Comparison of ENCODE assay signal across 15 cellular contexts in the genomic region with DNA sequence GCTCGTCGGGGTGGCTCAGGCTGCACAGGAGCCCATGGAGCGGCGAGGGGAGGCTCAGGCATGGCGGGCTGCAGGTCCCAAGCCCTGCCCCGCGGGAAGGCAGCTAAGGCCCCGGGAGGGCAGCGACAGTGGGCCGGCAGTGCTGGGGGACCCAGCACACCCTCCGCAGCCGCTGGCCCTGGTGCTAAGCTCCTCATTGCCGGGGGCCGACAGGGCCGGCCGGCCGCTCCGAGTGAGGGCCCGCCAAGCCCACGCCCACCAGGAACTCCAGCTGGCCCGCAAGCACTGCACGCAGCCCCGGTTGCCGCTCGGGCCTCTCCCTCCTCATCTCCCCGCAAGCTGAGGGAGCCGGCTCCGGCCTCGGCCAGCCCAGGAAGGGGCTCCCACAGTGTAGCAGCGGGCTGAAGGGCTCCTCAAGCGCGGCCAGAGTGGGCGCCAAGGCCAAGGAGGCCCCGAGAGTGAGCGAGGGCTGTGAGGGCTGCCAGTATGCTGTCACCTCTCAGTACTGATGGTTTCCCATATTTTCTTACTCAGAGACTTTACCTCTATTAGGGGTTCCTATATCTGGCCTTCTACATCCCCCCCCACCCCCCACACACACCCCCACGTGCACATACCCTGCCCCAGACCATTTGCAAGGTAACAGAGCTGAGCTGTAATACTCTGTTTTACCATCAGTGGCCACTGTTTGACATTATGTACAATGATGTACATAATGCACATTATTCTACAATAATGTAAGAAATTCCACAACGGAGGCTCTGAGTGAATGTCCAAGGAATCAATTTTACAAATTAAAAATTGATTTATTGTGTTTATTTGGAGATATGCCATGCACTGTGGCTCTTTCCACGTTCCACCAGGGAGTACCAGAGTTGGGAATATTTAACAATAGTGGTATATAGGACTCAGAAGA. TPM values are rescaled to one million over a fixed set of nuclear protein-coding genes. Genes with fewer than 3 reads are reported as not detected.
DNase-seq lines count a peak whose midpoint lies in the region; ATAC-seq, FAIRE-seq and TF ChIP-seq lines count a peak whose summit lies in the region.
"Had no signal": no experiment of that assay in that cellular context is flagged by ENCODE, and none has a peak within 500 bp of the region (broad histone marks: within the 10 kb centered on the region; RNA-seq: fewer than 3 reads in every experiment).

No MANE protein-coding gene starts in this region.

- 91% methylated on average over 38 of the region's 38 CpGs for WGBS in liver

- in situ Hi-C loops in GM13976 (cut with MboI; ENCODE audit: low sequenced_read_pairs, unreplicated experiment) = no loop called here

- DNase-seq in GM13976 (ENCODE audit: low spot score) (peak; percentile 26), KG1 (lab: John Stamatoyannopoulos, UW) (no peak), urothelium cell line (ENCODE audit: low spot score) (no peak), putamen (ENCODE audit: low spot score) (no peak)
- DNase-seq: activated CD4-positive, alpha-beta T cell treated with anti-CD3 and anti-CD28 coated beads, Interleukin-2, amount 10 ng/mL, durations not matched to agents 24 days and 14 days; NCI-H69; retina had no signal

- H3K36me3 ChIP-seq in liver (ENCODE audit: control insufficient read depth in 4 of 4, insufficient read depth in 3 of 4, low read depth in 1 of 4, low read length in 3 of 4) = no peaks in the 10 kb centered on the region

- H3K27ac ChIP-seq in C4-2B (no peak overlapping the region), liver (ENCODE audit: low read depth in 1 of 2, low read length in 2 of 2) (no peak overlapping the region)

- H3K9ac ChIP-seq in liver (ENCODE audit: low read depth in 1 of 2, low read length in 2 of 2) = no peak overlapping the region

- no peak for TF ChIP-seq RAD21 in liver (IDR thresholded peaks at IDR 0.05)

- no peak for ATAC-seq in HG03565 (IDR thresholded peaks at IDR 0.05; ENCODE audit: unreplicated experiment)
- ATAC-seq: activated T-helper 17 cell treated with anti-CD3 and anti-CD28 coated beads, Interleukin-2, amount 50 U/mL, for 72 hours; mucosa of descending colon had no signal

- H3K27me3 ChIP-seq in liver (ENCODE audit: control insufficient read depth in 4 of 4, insufficient read depth in 4 of 4, low read length in 3 of 4) = peaks cover 0 to 5% (median 0%) of the 10 kb centered on the region in 4 donors

- H3K4me1 ChIP-seq in liver (ENCODE audit: control insufficient read depth in 4 of 4, insufficient read depth in 4 of 4, low read length in 3 of 4) = peaks cover 6 to 17% (median 11%) of the 10 kb centered on the region in 4 donors

- no peak for FAIRE-seq in urothelium cell line (lab: Jason Lieb, UNC)
- FAIRE-seq: endothelial cell of umbilical vein, GM18507 had no signal

- no peaks in the 10 kb centered on the region for H3K9me3 ChIP-seq in liver (ENCODE audit: control insufficient read depth in 4 of 4, low read length in 3 of 4)
- H3K9me3 ChIP-seq: mucosa of descending colon had no signal

- H3K4me3 ChIP-seq in WI38 (ENCODE audit: low read depth, low read length) = no peak overlapping the region
- H3K4me3 ChIP-seq in liver (ENCODE audit: low read depth in 1 of 3, low read length in 3 of 3) = no peak overlapping the region
- H3K4me3 ChIP-seq: mucosa of descending colon had no signal

- TF ChIP-seq CTCF in C4-2B (conservative IDR thresholded peaks at IDR 0.05) (peak; percentile 50), GM13976 (IDR thresholded peaks at IDR 0.05; ENCODE audit: borderline replicate concordance, control extremely low read depth, extremely low read depth, insufficient read depth, missing control alignments) (no peak), WI38 (IDR thresholded peaks at IDR 0.05; ENCODE audit: low read depth, low read length) (peak; percentile 44; the same call in 1 of the 2 replicates), liver (IDR thresholded peaks at IDR 0.05; ENCODE audit: low read depth, low read length, missing input control) (peak; percentile 33)

TF ChIP-seq in liver, 16 proteins besides CTCF, POLR2A, EP300 and RAD21:
- TF ChIP-seq SP1 (IDR thresholded peaks at IDR 0.05) (no peak), NR2F2 (IDR thresholded peaks at IDR 0.05) (no peak), FOXA2 (IDR thresholded peaks at IDR 0.05) (no peak), RXRA (IDR thresholded peaks at IDR 0.05) (no peak), TAF1 (conservative IDR thresholded peaks at IDR 0.05) (no peak), FOXA1 (IDR thresholded peaks at IDR 0.05) (no peak), EGR1 (IDR thresholded peaks at IDR 0.05; ENCODE audit: low read depth in 2 of 2) (no peak), HNF4G (IDR thresholded peaks at IDR 0.05) (no peak), YY1 (IDR thresholded peaks at IDR 0.05) (no peak), GABPA (IDR thresholded peaks at IDR 0.05 in 1 of 2, conservative IDR thresholded peaks at IDR 0.05 in 1 of 2) (no peak), JUND (IDR thresholded peaks at IDR 0.05) (no peak), HNF4A (conservative IDR thresholded peaks at IDR 0.05) (no peak)
- TF ChIP-seq, protein P1, sequence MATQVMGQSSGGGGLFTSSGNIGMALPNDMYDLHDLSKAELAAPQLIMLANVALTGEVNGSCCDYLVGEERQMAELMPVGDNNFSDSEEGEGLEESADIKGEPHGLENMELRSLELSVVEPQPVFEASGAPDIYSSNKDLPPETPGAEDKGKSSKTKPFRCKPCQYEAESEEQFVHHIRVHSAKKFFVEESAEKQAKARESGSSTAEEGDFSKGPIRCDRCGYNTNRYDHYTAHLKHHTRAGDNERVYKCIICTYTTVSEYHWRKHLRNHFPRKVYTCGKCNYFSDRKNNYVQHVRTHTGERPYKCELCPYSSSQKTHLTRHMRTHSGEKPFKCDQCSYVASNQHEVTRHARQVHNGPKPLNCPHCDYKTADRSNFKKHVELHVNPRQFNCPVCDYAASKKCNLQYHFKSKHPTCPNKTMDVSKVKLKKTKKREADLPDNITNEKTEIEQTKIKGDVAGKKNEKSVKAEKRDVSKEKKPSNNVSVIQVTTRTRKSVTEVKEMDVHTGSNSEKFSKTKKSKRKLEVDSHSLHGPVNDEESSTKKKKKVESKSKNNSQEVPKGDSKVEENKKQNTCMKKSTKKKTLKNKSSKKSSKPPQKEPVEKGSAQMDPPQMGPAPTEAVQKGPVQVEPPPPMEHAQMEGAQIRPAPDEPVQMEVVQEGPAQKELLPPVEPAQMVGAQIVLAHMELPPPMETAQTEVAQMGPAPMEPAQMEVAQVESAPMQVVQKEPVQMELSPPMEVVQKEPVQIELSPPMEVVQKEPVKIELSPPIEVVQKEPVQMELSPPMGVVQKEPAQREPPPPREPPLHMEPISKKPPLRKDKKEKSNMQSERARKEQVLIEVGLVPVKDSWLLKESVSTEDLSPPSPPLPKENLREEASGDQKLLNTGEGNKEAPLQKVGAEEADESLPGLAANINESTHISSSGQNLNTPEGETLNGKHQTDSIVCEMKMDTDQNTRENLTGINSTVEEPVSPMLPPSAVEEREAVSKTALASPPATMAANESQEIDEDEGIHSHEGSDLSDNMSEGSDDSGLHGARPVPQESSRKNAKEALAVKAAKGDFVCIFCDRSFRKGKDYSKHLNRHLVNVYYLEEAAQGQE (IDR thresholded peaks at IDR 0.05) = no peak
- TF ChIP-seq, protein P2, sequence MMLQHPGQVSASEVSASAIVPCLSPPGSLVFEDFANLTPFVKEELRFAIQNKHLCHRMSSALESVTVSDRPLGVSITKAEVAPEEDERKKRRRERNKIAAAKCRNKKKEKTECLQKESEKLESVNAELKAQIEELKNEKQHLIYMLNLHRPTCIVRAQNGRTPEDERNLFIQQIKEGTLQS (IDR thresholded peaks at IDR 0.05) = no peak
- TF ChIP-seq, protein P3, sequence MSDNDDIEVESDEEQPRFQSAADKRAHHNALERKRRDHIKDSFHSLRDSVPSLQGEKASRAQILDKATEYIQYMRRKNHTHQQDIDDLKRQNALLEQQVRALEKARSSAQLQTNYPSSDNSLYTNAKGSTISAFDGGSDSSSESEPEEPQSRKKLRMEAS (IDR thresholded peaks at IDR 0.05) = no peak

RNA-seq across cellular contexts. Expression of a gene that starts 3.7 kb away (rescaled TPM):
- total RNA-seq in liver = under 1 TPM; 0.17 to 0.98 TPM
- under 1 TPM; 0.19 to 0.32 TPM for polyA plus RNA-seq in liver
- total RNA-seq: activated CD4-positive, alpha-beta T cell treated with anti-CD3 and anti-CD28 coated beads, Interleukin-2, amount 10 ng/mL, durations not matched to agents 24 days and 14 days; activated T-helper 17 cell treated with anti-CD3 and anti-CD28 coated beads, Interleukin-2, amount 50 U/mL, for 72 hours had no signal
